Comparison of ENCODE assay signal across 8 cellular contexts in genomic region chr10:100562806-100563293, GRCh38. TPM values are rescaled to one million over a fixed set of nuclear protein-coding genes. Genes with fewer than 3 reads are reported as not detected.
A peak's percentile ranks its signal among the peaks of the same experiment; 100 is the strongest.
DNase-seq lines count a peak whose midpoint lies in the region; ATAC-seq and TF ChIP-seq lines count a peak whose summit lies in the region.

No MANE protein-coding gene starts in this region.

- WGBS in SK-N-SH (ENCODE audit: low lambda C conversion rate) = 74% methylated on average over 12 of the region's 20 CpGs
- 3 to 7% methylated on average over 3 to 6 of the region's 20 CpGs for WGBS in gastroesophageal sphincter (ENCODE audit: low coverage in 1 of 2), 2 donors

- H3K4me3 Mint-ChIP-seq in CD8-positive, alpha-beta T cell = peak overlapping the region; percentile 64
- no peak overlapping the region for H3K4me3 Mint-ChIP-seq in osteocyte (ENCODE audit: unreplicated experiment)

- H3F3A ChIP-seq in SK-N-SH (replicated peaks; ENCODE audit: insufficient read depth) = peaks cover 1% of the 10 kb centered on the region

- no peak for TF ChIP-seq CTCF in CD8-positive, alpha-beta T cell (IDR thresholded peaks at IDR 0.05)
- peak; percentile 36; the same call in 1 of the 2 replicates for TF ChIP-seq CTCF in SK-N-SH (IDR thresholded peaks at IDR 0.05)
- peak; percentile 36 to 42 for TF ChIP-seq CTCF in fibroblast of lung (conservative IDR thresholded peaks at IDR 0.05 in 1 of 2, IDR thresholded peaks at IDR 0.05 in 1 of 2; ENCODE audit: low read depth in 1 of 2, low read length in 2 of 2)
- peak; percentile 25 for TF ChIP-seq CTCF in osteocyte (IDR thresholded peaks at IDR 0.05)
- TF ChIP-seq CTCF in gastroesophageal sphincter (IDR thresholded peaks at IDR 0.05) = no peak

- peaks cover 16% of the 10 kb centered on the region for H3K4me1 Mint-ChIP-seq in CD8-positive, alpha-beta T cell (ENCODE audit: low read depth)
- no peaks in the 10 kb centered on the region for H3K4me1 Mint-ChIP-seq in osteocyte (ENCODE audit: unreplicated experiment)

- intact Hi-C loops in CD8-positive, alpha-beta T cell (cut with DNase I, micrococcal nuclease) = loop anchor here (1.0 to 5.0 kb wide), 7 partner anchors 180 to 451 kb away; no protein-coding TSS in a partner anchor

- H3K36me3 Mint-ChIP-seq in CD8-positive, alpha-beta T cell = peaks cover 8% of the 10 kb centered on the region
- peaks cover 4% of the 10 kb centered on the region for H3K36me3 Mint-ChIP-seq in osteocyte (ENCODE audit: unreplicated experiment)

- H3K9ac ChIP-seq in SK-N-SH = no peak overlapping the region
- H3K9ac ChIP-seq in fibroblast of lung (ENCODE audit: insufficient read depth, low read length) = no peak overlapping the region

- H3K27me3 Mint-ChIP-seq in CD8-positive, alpha-beta T cell (ENCODE audit: low read depth) = peaks cover 33% of the 10 kb centered on the region
- peaks cover 36% of the 10 kb centered on the region for H3K27me3 Mint-ChIP-seq in osteocyte (ENCODE audit: unreplicated experiment)

- TF ChIP-seq POLR2A in gastroesophageal sphincter (IDR thresholded peaks at IDR 0.05) = no peak

- no peak for TF ChIP-seq EP300 in SK-N-SH (IDR thresholded peaks at IDR 0.05; ENCODE audit: borderline replicate concordance in 1 of 2, low read depth in 1 of 2, low read length in 1 of 2)
- TF ChIP-seq EP300 in gastroesophageal sphincter (IDR thresholded peaks at IDR 0.05) = no peak

- DNase-seq in CD8-positive, alpha-beta T cell = no peak
- peak; percentile 86 for DNase-seq in H7
- peak; percentile 72 for DNase-seq in SK-N-SH
- peak; percentile 38 for DNase-seq in fibroblast of lung (ENCODE audit: low read depth in 2 of 2)
- DNase-seq in osteocyte (ENCODE audit: extremely low spot score, unreplicated experiment) = no peak
- DNase-seq in cortex of kidney (lab: John Stamatoyannopoulos, UW) = no peak

- no peak for ATAC-seq in CD8-positive, alpha-beta T cell
- no peak for ATAC-seq in HG03442 (IDR thresholded peaks at IDR 0.05; ENCODE audit: unreplicated experiment)
- ATAC-seq in gastroesophageal sphincter = no peak

- H3K9me3 ChIP-seq in CD8-positive, alpha-beta T cell (ENCODE audit: low read length) = no peaks in the 10 kb centered on the region
- H3K9me3 ChIP-seq in SK-N-SH (no peaks in the 10 kb centered on the region), fibroblast of lung (ENCODE audit: control insufficient read depth, insufficient read depth, low read depth, low read length) (no peaks in the 10 kb centered on the region), gastroesophageal sphincter (peaks cover 0 to 9% (median 0%) of the 10 kb centered on the region in 3 donors)

- peak overlapping the region; percentile 4 for H3K4me3 ChIP-seq in CD8-positive, alpha-beta T cell (ENCODE audit: low read depth, low read length)
- no peak overlapping the region for H3K4me3 ChIP-seq in H7 (ENCODE audit: insufficient read depth, low read depth, low read length)
- H3K4me3 ChIP-seq in SK-N-SH (ENCODE audit: low read depth in 2 of 2, low read length in 1 of 2) = no peak overlapping the region
- H3K4me3 ChIP-seq in fibroblast of lung (replicated peaks in 1 of 4; ENCODE audit: control extremely low read depth in 1 of 4, insufficient read depth in 1 of 4, low read depth in 3 of 4, low read length in 4 of 4) = no peak overlapping the region
- no peak overlapping the region for H3K4me3 ChIP-seq in gastroesophageal sphincter

- no peaks in the 10 kb centered on the region for H3K9me2 ChIP-seq in SK-N-SH

- H2AFZ ChIP-seq in SK-N-SH (ENCODE audit: low read depth) (no peak overlapping the region), fibroblast of lung (ENCODE audit: low read length) (no peak overlapping the region)

- H3K27ac Mint-ChIP-seq in CD8-positive, alpha-beta T cell = no peak overlapping the region
- no peak overlapping the region for H3K27ac Mint-ChIP-seq in osteocyte (ENCODE audit: unreplicated experiment)

- H3K4me2 ChIP-seq in SK-N-SH (no peak overlapping the region), fibroblast of lung (ENCODE audit: extremely low read depth, insufficient read depth, low read length) (no peak overlapping the region)

- CTCF ChIA-PET in CD8-positive, alpha-beta T cell (lab: Charles Lee) = interaction anchor here (1.3 to 2.8 kb wide), 6 partner anchors 7 to 315 kb away, joined by 3 to 15 read pairs (median 5); no protein-coding TSS in a partner anchor
- CTCF ChIA-PET in SK-N-SH (lab: Yijun Ruan, JAX) = interaction anchor here (0.6 to 11.5 kb wide), 63 partner anchors 12 to 476 kb away, joined by 3 to 262 read pairs (median 6); partner anchors contain the start of genes HIF1AN and PAX2

- H3K79me2 ChIP-seq in SK-N-SH (ENCODE audit: insufficient read depth) (no peaks in the 10 kb centered on the region), fibroblast of lung (ENCODE audit: control insufficient read depth, insufficient read depth, low read length) (no peaks in the 10 kb centered on the region)

- H3K27me3 ChIP-seq in CD8-positive, alpha-beta T cell (ENCODE audit: insufficient read depth, low read length) = no peaks in the 10 kb centered on the region
- peaks cover 28% of the 10 kb centered on the region for H3K27me3 ChIP-seq in H7 (ENCODE audit: control insufficient read depth, insufficient read depth, low read length)
- H3K27me3 ChIP-seq in SK-N-SH (ENCODE audit: insufficient read depth) = no peaks in the 10 kb centered on the region
- peaks cover 25% of the 10 kb centered on the region for H3K27me3 ChIP-seq in fibroblast of lung (ENCODE audit: control insufficient read depth, insufficient read depth, low read length)
- peaks cover 79% of the 10 kb centered on the region for H3K27me3 ChIP-seq in gastroesophageal sphincter

- H3K36me3 ChIP-seq in CD8-positive, alpha-beta T cell (ENCODE audit: insufficient read depth, low read length) = no peaks in the 10 kb centered on the region
- peaks cover 3% of the 10 kb centered on the region; the same call in 1 of the 2 replicates for H3K36me3 ChIP-seq in H7 (replicated peaks; ENCODE audit: control insufficient read depth, insufficient read depth, low read length)
- H3K36me3 ChIP-seq in SK-N-SH (replicated peaks in 1 of 2; ENCODE audit: control insufficient read depth in 1 of 2, insufficient read depth in 2 of 2, low read length in 1 of 2) = peaks cover 3 to 5% of the 10 kb centered on the region in 2 experiments
- no peaks in the 10 kb centered on the region for H3K36me3 ChIP-seq in fibroblast of lung (ENCODE audit: control insufficient read depth, insufficient read depth, low read length)
- peaks cover 0 to 24% of the 10 kb centered on the region in 2 donors for H3K36me3 ChIP-seq in gastroesophageal sphincter

- TF ChIP-seq RAD21 in SK-N-SH (IDR thresholded peaks at IDR 0.05; ENCODE audit: low read length) = peak; percentile 60

- H3K9me3 Mint-ChIP-seq in CD8-positive, alpha-beta T cell = no peaks in the 10 kb centered on the region
- H3K9me3 Mint-ChIP-seq in osteocyte (ENCODE audit: unreplicated experiment) = no peaks in the 10 kb centered on the region

- H4K20me1 ChIP-seq in SK-N-SH (ENCODE audit: insufficient read depth) (no peaks in the 10 kb centered on the region), fibroblast of lung (ENCODE audit: control insufficient read depth, extremely low read depth, insufficient read depth, low read length) (no peaks in the 10 kb centered on the region)

- H3K4me1 ChIP-seq in CD8-positive, alpha-beta T cell (ENCODE audit: insufficient read depth, low read length) = peaks cover 16% of the 10 kb centered on the region
- no peaks in the 10 kb centered on the region; a peak in 1 of 4 replicates for H3K4me1 ChIP-seq in SK-N-SH (ENCODE audit: control insufficient read depth in 1 of 2, insufficient read depth in 2 of 2, low read depth in 1 of 2, low read length in 1 of 2)
- H3K4me1 ChIP-seq in fibroblast of lung (ENCODE audit: control insufficient read depth, extremely low read depth, insufficient read depth, low read length) = no peaks in the 10 kb centered on the region
- peaks cover 0 to 15% (median 11%) of the 10 kb centered on the region in 3 donors for H3K4me1 ChIP-seq in gastroesophageal sphincter

- no peak overlapping the region for H3K27ac ChIP-seq in CD8-positive, alpha-beta T cell (ENCODE audit: low read depth, low read length)
- H3K27ac ChIP-seq in SK-N-SH (ENCODE audit: low read depth in 2 of 2, low read length in 1 of 2) (no peak overlapping the region), fibroblast of lung (ENCODE audit: insufficient read depth, low read length) (no peak overlapping the region), gastroesophageal sphincter (no peak overlapping the region)

- POLR2A ChIA-PET in CD8-positive, alpha-beta T cell (lab: Charles Lee) = interaction anchor here (1.1 kb wide), 1 partner anchor 27 kb away, joined by 4 read pairs; the partner anchor contains the start of gene HIF1AN
- POLR2A ChIA-PET in SK-N-SH (lab: Yijun Ruan, JAX) = interaction anchor here (0.8 to 1.2 kb wide), 2 partner anchors 165 to 315 kb away, joined by 3 to 6 read pairs; no protein-coding TSS in a partner anchor

RNA-seq across cellular contexts. Expression of gene HIF1AN, which starts 27.1 kb away (rescaled TPM):
- total RNA-seq in CD8-positive, alpha-beta T cell = 10 to 100 TPM; 28.0 to 31.2 TPM
- 8.1 and 10.0 TPM in 2 replicates for total RNA-seq in H7 (2014; rRNA removed; shearing (Covaris generic))
- 8.1 and 11.0 TPM in 2 replicates for polyA plus RNA-seq in SK-N-SH (2012; rRNA removed)
- 8.0 and 10.1 TPM in 2 replicates for polyA plus RNA-seq in SK-N-SH (2012; cell fraction: cytosol; rRNA removed)
- polyA plus RNA-seq in SK-N-SH (2012; cell fraction: nucleus; rRNA removed) = 13.2 and 20.0 TPM in 2 replicates
- 10.3 and 14.2 TPM in 2 replicates for total RNA-seq in fibroblast of lung
- polyA plus RNA-seq in fibroblast of lung = 16.6 and 26.6 TPM in 2 replicates
- polyA plus RNA-seq in fibroblast of lung (2012) = 26.0 and 30.2 TPM in 2 replicates
- polyA minus RNA-seq in fibroblast of lung (ENCODE audit: low replicate concordance) = 31.8 and 38.5 TPM in 2 replicates
- total RNA-seq in osteocyte = 45.8 and 50.6 TPM in 2 replicates
- total RNA-seq in gastroesophageal sphincter = 10 to 100 TPM in 3 of 4 donors, 1 to 10 TPM in 1; 9.0 to 20.3 (median 15.7) TPM

RNA-seq across cellular contexts. Expression of gene NDUFB8, which starts 33.2 kb away (rescaled TPM):
- 100 to 1,000 TPM; 156 to 163 TPM for total RNA-seq in CD8-positive, alpha-beta T cell
- 206 and 222 TPM in 2 replicates for total RNA-seq in H7 (2014; rRNA removed; shearing (Covaris generic))
- polyA plus RNA-seq in SK-N-SH (2012; rRNA removed) = 340 and 368 TPM in 2 replicates
- polyA plus RNA-seq in SK-N-SH (2012; cell fraction: cytosol; rRNA removed) = 246 and 295 TPM in 2 replicates
- 159 and 228 TPM in 2 replicates for polyA plus RNA-seq in SK-N-SH (2012; cell fraction: nucleus; rRNA removed)
- total RNA-seq in fibroblast of lung = 154 and 167 TPM in 2 replicates
- 160 and 177 TPM in 2 replicates for polyA plus RNA-seq in fibroblast of lung
- 261 and 287 TPM in 2 replicates for polyA plus RNA-seq in fibroblast of lung (2012)
- polyA minus RNA-seq in fibroblast of lung (ENCODE audit: low replicate concordance) = 96.7 and 160 TPM in 2 replicates
- total RNA-seq in osteocyte = 151 and 169 TPM in 2 replicates
- total RNA-seq in gastroesophageal sphincter = 100 to 1,000 TPM; 268 to 317 (median 283) TPM

RNA-seq across cellular contexts. Expression of gene SEC31B, which starts 43.2 kb away (rescaled TPM):
- total RNA-seq in CD8-positive, alpha-beta T cell = 10 to 100 TPM; 57.5 to 57.9 TPM
- total RNA-seq in H7 (2014; rRNA removed; shearing (Covaris generic)) = 1.3 and 3.2 TPM in 2 replicates
- polyA plus RNA-seq in SK-N-SH (2012; rRNA removed) (8.8 and 15.5 TPM in 2 replicates), fibroblast of lung (1.8 and 2.7 TPM in 2 replicates)
- polyA plus RNA-seq in SK-N-SH (2012; cell fraction: cytosol; rRNA removed) = 1.3 and 1.4 TPM in 2 replicates
- polyA plus RNA-seq in SK-N-SH (2012; cell fraction: nucleus; rRNA removed) = 99.1 and 129 TPM in 2 replicates
- total RNA-seq in fibroblast of lung (2.3 and 3.0 TPM in 2 replicates), osteocyte (18.3 and 19.6 TPM in 2 replicates), gastroesophageal sphincter (10 to 100 TPM in 1 of 4 donors, 1 to 10 TPM in 3; 1.1 to 10.7 (median 6.3) TPM)
- polyA plus RNA-seq in fibroblast of lung (2012) = 0.81 and 1.5 TPM in 2 replicates
- polyA minus RNA-seq in fibroblast of lung (ENCODE audit: low replicate concordance) = 1.5 and 3.4 TPM in 2 replicates

Comparison
In these comparisons a context has a peak if more than half of its experiments do, and no peak if none do; other contexts are left out.
1. DNase-seq: peak in H7 (single experiment), SK-N-SH (single experiment) and fibroblast of lung (2 of 2); none in CD8-positive, alpha-beta T cell (0 of 7), osteocyte (single experiment) and cortex of kidney (single experiment).
2. CTCF ChIP-seq: peak in SK-N-SH (single experiment), fibroblast of lung (2 of 2) and osteocyte (single experiment); none in CD8-positive, alpha-beta T cell (single experiment) and gastroesophageal sphincter (0 of 4).